1 cellular context compared by ENCODE assay signal in the genomic region with DNA sequence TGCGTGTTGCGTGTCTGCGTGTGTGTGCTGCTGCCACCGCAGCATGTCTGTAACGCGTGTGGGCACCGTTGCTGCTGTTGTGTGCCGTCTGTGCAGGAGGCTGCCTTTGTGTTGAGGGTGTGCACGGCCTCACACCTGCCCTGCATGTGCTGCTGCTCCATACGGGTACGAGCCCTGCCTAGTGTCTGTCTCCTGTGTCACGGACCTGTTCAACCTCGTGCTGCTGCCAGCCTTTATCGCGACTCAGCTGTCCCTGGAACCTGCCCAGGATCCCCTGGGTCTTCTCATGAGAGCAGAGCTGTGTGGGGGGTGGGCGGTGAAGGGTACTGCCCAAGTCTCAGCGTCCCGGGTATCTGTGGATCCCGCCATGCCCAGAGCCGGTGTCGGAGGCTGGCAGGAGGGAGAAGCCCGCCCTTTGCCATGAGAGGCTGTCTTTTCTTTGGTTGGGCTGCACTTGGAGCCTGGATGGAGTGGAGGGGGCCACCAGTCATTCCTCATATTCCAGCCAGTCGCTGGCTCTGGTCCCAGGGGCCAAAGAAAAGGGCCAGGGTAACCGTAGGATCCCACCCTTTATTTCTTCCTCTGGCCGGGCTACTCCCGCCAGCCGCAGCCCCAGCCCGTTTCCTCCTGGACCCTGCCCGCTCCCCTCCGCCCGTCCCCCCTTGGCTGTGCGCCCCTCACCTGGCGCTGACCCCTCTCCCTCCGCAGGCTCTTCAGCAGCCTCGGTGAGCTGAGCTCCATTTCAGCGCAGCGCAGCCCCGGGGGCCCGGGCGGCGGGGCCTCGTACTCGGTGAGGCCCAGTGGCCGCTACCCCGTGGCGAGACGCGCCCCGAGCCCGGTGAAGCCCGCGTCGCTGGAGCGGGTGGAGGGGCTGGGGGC.
TF ChIP-seq lines count a peak whose summit lies in the region.

No MANE protein-coding gene starts in this region.

TF ChIP-seq in IMR-90, 13 proteins besides CTCF, POLR2A, EP300 and RAD21:
- TF ChIP-seq RCOR1 (IDR thresholded peaks at IDR 0.05; ENCODE audit: insufficient replicate concordance, low read length) = no peak
- TF ChIP-seq BHLHE40 (IDR thresholded peaks at IDR 0.05; ENCODE audit: low read depth, low read length) = no peak
- TF ChIP-seq CHD1 (IDR thresholded peaks at IDR 0.05; ENCODE audit: low read depth, low read length) = no peak
- no peak for TF ChIP-seq MAZ (IDR thresholded peaks at IDR 0.05; ENCODE audit: borderline replicate concordance, low read depth, low read length)
- no peak for TF ChIP-seq SMC3 (IDR thresholded peaks at IDR 0.05; ENCODE audit: low read depth, low read length)
- TF ChIP-seq CEBPB (IDR thresholded peaks at IDR 0.05; ENCODE audit: low read depth, low read length) = no peak
- TF ChIP-seq RFX5 (IDR thresholded peaks at IDR 0.05; ENCODE audit: low read depth, low read length) = no peak
- TF ChIP-seq NFE2L2 (IDR thresholded peaks at IDR 0.05; ENCODE audit: low read depth, low read length) = no peak
- TF ChIP-seq MXI1 (IDR thresholded peaks at IDR 0.05; ENCODE audit: borderline replicate concordance, low read depth, low read length) = no peak
- TF ChIP-seq, protein P1, sequence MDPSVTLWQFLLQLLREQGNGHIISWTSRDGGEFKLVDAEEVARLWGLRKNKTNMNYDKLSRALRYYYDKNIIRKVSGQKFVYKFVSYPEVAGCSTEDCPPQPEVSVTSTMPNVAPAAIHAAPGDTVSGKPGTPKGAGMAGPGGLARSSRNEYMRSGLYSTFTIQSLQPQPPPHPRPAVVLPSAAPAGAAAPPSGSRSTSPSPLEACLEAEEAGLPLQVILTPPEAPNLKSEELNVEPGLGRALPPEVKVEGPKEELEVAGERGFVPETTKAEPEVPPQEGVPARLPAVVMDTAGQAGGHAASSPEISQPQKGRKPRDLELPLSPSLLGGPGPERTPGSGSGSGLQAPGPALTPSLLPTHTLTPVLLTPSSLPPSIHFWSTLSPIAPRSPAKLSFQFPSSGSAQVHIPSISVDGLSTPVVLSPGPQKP (IDR thresholded peaks at IDR 0.05; ENCODE audit: borderline replicate concordance, low read depth, low read length) = no peak
- TF ChIP-seq, protein P2, sequence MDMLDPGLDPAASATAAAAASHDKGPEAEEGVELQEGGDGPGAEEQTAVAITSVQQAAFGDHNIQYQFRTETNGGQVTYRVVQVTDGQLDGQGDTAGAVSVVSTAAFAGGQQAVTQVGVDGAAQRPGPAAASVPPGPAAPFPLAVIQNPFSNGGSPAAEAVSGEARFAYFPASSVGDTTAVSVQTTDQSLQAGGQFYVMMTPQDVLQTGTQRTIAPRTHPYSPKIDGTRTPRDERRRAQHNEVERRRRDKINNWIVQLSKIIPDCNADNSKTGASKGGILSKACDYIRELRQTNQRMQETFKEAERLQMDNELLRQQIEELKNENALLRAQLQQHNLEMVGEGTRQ (IDR thresholded peaks at IDR 0.05; ENCODE audit: low read depth, low read length) = no peak
- no peak for TF ChIP-seq MAFK (IDR thresholded peaks at IDR 0.05; ENCODE audit: low read depth, low read length)
- no peak for TF ChIP-seq FOS (IDR thresholded peaks at IDR 0.05; ENCODE audit: low read depth, low read length)
